ENCODE assay signal across 8 cellular contexts in the genomic region with DNA sequence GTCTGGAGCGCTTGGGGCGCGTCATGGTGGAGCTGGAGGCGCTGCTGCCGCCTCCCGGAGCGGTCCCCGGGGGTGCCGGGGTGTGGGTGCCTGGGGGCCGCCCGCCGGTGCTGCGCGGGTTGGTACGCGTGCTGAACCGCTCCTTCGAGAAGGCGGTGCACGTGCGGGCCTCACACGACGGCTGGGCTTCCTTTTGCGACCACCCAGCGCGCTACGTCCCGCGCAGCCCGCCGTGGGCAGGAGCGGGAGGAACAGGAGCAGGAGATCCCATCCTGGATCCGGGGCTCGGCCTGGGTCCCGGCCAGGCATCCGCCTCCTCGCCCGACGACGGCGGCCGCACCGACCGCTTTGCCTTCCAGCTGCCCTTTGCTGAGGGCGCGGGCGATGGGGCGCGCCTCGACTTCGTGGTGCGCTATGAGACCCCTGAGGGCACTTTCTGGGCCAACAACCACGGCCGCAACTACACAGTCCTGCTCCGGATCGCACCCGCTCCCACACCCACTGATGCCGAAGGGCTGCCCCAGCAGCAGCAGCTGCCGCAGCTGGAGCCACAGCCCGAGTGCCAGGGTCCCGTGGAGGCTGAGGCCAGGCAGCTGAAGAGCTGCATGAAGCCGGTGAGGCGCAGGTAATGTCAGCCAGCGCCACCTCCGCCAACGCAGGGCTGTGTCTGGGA. TPM values are rescaled to one million over a fixed set of nuclear protein-coding genes. Genes with fewer than 3 reads are reported as not detected.
DNase-seq lines count a peak whose midpoint lies in the region; ATAC-seq, FAIRE-seq and TF ChIP-seq lines count a peak whose summit lies in the region.

No MANE protein-coding gene starts in this region.

- DNase-seq in GM23338 (ENCODE audit: low spot score) (peak; percentile 13), right atrium auricular region (ENCODE audit: low spot score) (no peak), HTR-8/SVneo (ENCODE audit: insufficient read length, low spot score) (no peak), NCI-H1436 (lab: John Stamatoyannopoulos, UW) (no peak), NCI-H2029 treated with DMSO at 0.1 percent for 48 hours (lab: John Stamatoyannopoulos, UW) (no peak), NCI-H1694 (lab: John Stamatoyannopoulos, UW) (no peak)

- FAIRE-seq in HTR-8/SVneo (lab: Jason Lieb, UNC), result no peak

- H3K4me1 ChIP-seq in GM23338 (ENCODE audit: insufficient read depth) (peaks cover 3% of the 10 kb centered on the region; the same call in 1 of the 2 replicates), right atrium auricular region (peaks cover 0 to 30% of the 10 kb centered on the region in 2 donors), skeletal muscle tissue (ENCODE audit: control insufficient read depth in 3 of 3, insufficient read depth in 3 of 3, low read length in 3 of 3) (peaks cover 25 to 34% (median 27%) of the 10 kb centered on the region in 3 donors)

- H3K9me2 ChIP-seq in GM23338 (ENCODE audit: insufficient read depth), result no peaks in the 10 kb centered on the region

- TF ChIP-seq CTCF in GM23338 (conservative IDR thresholded peaks at IDR 0.05; ENCODE audit: low read depth in 2 of 2) (no peak), WI38 (IDR thresholded peaks at IDR 0.05; ENCODE audit: low read depth, low read length) (no peak), right atrium auricular region (IDR thresholded peaks at IDR 0.05) (no peak)

- H3K9me3 Mint-ChIP-seq in GM23338, result no peaks in the 10 kb centered on the region; the same call in 1 of the 3 replicates

- 0 out of 2 replicates have a peak overlapping the region, but pooled peaks have one; percentile 45 for H3K27ac ChIP-seq in GM23338 (ENCODE audit: low read depth)
- H3K27ac ChIP-seq in right atrium auricular region, result peak overlapping the region; percentile 84 to 88
- H3K27ac ChIP-seq in skeletal muscle tissue (ENCODE audit: low read depth, low read length), result peak overlapping the region; percentile 85

- H3K27me3 ChIP-seq in GM23338 (ENCODE audit: insufficient read depth) (no peaks in the 10 kb centered on the region), right atrium auricular region (no peaks in the 10 kb centered on the region), skeletal muscle tissue (ENCODE audit: control insufficient read depth in 3 of 3, insufficient read depth in 3 of 3, low read length in 3 of 3) (no peaks in the 10 kb centered on the region)

- H2AFZ ChIP-seq in GM23338, result no peak overlapping the region

- H3K4me2 ChIP-seq in GM23338, result peak overlapping the region; percentile 68

- H3K4me3 Mint-ChIP-seq in GM23338, result peak overlapping the region; percentile 66

- no peaks in the 10 kb centered on the region for H3F3A ChIP-seq in GM23338 (replicated peaks; ENCODE audit: low read depth)

- no peak overlapping the region for H3K27ac Mint-ChIP-seq in GM23338

- H3K36me3 ChIP-seq in GM23338 (ENCODE audit: insufficient read depth), result no peaks in the 10 kb centered on the region
- H3K36me3 ChIP-seq in right atrium auricular region, result no peaks in the 10 kb centered on the region
- H3K36me3 ChIP-seq in skeletal muscle tissue (ENCODE audit: control insufficient read depth in 3 of 3, insufficient read depth in 3 of 3, low read length in 3 of 3), result no peaks in the 10 kb centered on the region

- H3K4me3 ChIP-seq in GM23338, result peak overlapping the region; percentile 62
- H3K4me3 ChIP-seq in WI38 (ENCODE audit: low read depth, low read length), result peak overlapping the region; percentile 63
- H3K4me3 ChIP-seq in right atrium auricular region, result peak overlapping the region; percentile 50 to 70
- peak overlapping the region; percentile 60 to 72 (median 69) for H3K4me3 ChIP-seq in skeletal muscle tissue (ENCODE audit: low read length in 3 of 3)

- peaks cover 34% of the 10 kb centered on the region for H3K4me1 Mint-ChIP-seq in GM23338

- peak overlapping the region; percentile 57 to 82 (median 59) for H3K9ac ChIP-seq in skeletal muscle tissue (ENCODE audit: low read depth in 1 of 3, low read length in 3 of 3)

- ATAC-seq in GM23338, result no peak

- peaks cover 23% of the 10 kb centered on the region for H3K36me3 Mint-ChIP-seq in GM23338 (ENCODE audit: low read depth)

- peaks cover 29% of the 10 kb centered on the region for H3K79me2 ChIP-seq in GM23338 (replicated peaks; ENCODE audit: insufficient read depth)

- H4K20me1 ChIP-seq in GM23338 (replicated peaks; ENCODE audit: insufficient read depth), result no peaks in the 10 kb centered on the region; the same call in 1 of the 2 replicates

- H3K27me3 Mint-ChIP-seq in GM23338 (ENCODE audit: insufficient read depth, low read depth, poor library complexity), result peaks cover 10% of the 10 kb centered on the region

- H3K9me3 ChIP-seq in right atrium auricular region, result no peaks in the 10 kb centered on the region
- H3K9me3 ChIP-seq in skeletal muscle tissue (ENCODE audit: control insufficient read depth in 3 of 3, low read length in 3 of 3), result no peaks in the 10 kb centered on the region

TF ChIP-seq in GM23338, 12 proteins besides CTCF, POLR2A, EP300 and RAD21 (continues in another document):
- TF ChIP-seq NANOG (IDR thresholded peaks at IDR 0.05; ENCODE audit: borderline replicate concordance), result no peak

RNA-seq across cellular contexts. Expression of gene PPP1R3F, which starts 0.8 kb away (rescaled TPM):
- 9.4 and 11.3 TPM in 2 replicates for total RNA-seq in GM23338 (2014; rRNA removed; shearing (Covaris generic))
- 2.2 and 3.1 TPM in 2 replicates for polyA plus RNA-seq in GM23338 (2016; fragmentation: Nextera tagmentation; extraction: Ambion mirVana)
- total RNA-seq in right atrium auricular region (10 to 100 TPM; 24.2 to 29.6 TPM), skeletal muscle tissue (6.8 TPM)

RNA-seq across cellular contexts. Expression of gene FOXP3, which starts 5.9 kb away (rescaled TPM):
- total RNA-seq in GM23338 (2014; rRNA removed; shearing (Covaris generic)), result 0.28 TPM in 1 of 2 replicates, not detected in the other
- polyA plus RNA-seq in GM23338 (2016; fragmentation: Nextera tagmentation; extraction: Ambion mirVana), result 0.11 and 0.21 TPM in 2 replicates
- total RNA-seq in right atrium auricular region (not detected), skeletal muscle tissue (not detected)

RNA-seq across cellular contexts. Expression of gene GAGE10, which starts 33.1 kb away (rescaled TPM):
- not detected in 2 replicates for total RNA-seq in GM23338 (2014; rRNA removed; shearing (Covaris generic))
- polyA plus RNA-seq in GM23338 (2016; fragmentation: Nextera tagmentation; extraction: Ambion mirVana), result not detected in 2 replicates
- total RNA-seq in right atrium auricular region, result not detected
- total RNA-seq in skeletal muscle tissue, result not detected

RNA-seq across cellular contexts. Expression of gene CCDC22, which starts 35.1 kb away (rescaled TPM):
- 9.7 and 11.6 TPM in 2 replicates for total RNA-seq in GM23338 (2014; rRNA removed; shearing (Covaris generic))
- polyA plus RNA-seq in GM23338 (2016; fragmentation: Nextera tagmentation; extraction: Ambion mirVana), result 4.4 and 4.5 TPM in 2 replicates
- total RNA-seq in right atrium auricular region (10 to 100 TPM in 1 of 2 donors, 1 to 10 TPM in 1; 9.5 to 14.4 TPM), skeletal muscle tissue (5.7 TPM)

RNA-seq across cellular contexts. Expression of gene CACNA1F, which starts 37.2 kb away (rescaled TPM):
- total RNA-seq in GM23338 (2014; rRNA removed; shearing (Covaris generic)), result 0.35 and 0.90 TPM in 2 replicates
- 0.23 and 0.44 TPM in 2 replicates for polyA plus RNA-seq in GM23338 (2016; fragmentation: Nextera tagmentation; extraction: Ambion mirVana)
- total RNA-seq in right atrium auricular region (under 1 TPM; 0.08 to 0.11 TPM), skeletal muscle tissue (not detected)
